Comparison of ENCODE assay signal across 28 cellular contexts in the genomic region with DNA sequence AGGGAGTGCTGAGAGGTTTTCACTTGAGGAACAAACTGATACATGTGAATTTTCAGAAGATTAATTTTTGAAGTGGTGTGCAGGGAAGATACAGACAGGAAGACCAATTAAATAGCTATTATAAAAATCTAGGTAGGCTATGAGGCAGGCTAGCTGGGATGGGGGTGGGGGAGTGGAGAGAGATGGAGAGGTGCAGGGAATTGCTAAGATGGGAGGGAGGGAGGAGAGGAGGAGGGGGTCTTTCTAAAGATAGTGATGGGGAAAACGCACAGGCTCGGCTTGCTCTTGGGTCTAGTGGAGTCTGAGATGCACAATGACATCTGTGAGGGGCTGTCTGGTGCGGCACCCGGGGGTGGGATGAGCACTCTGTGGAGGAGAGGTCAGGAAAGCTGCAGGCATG.
"Had no signal": no experiment of that assay in that cellular context is flagged by ENCODE, and none has a peak within 500 bp of the region (broad histone marks: within the 10 kb centered on the region; RNA-seq: fewer than 3 reads in every experiment).

No MANE protein-coding gene starts in this region.

- H3K4me1 ChIP-seq: colonic mucosa, left lung, tibial nerve had no signal

- H3K27ac Mint-ChIP-seq: dendritic cell treated with granulocyte-macrophage colony-stimulating factor and Interleukin-4, amounts not matched to agents 40 ng/mL and 50 ng/mL, for 4 days; endodermal cell; nephron; stimulated activated naive B cell treated with anti-CD40 and anti-IgM and Interleukin-4, amounts not matched to agents 10 μg/mL and 1 μg/mL and 100 μg/mL, for 72 hours; stimulated activated naive CD8-positive, alpha-beta T cell treated with anti-CD3 and anti-CD28 coated beads, Interleukin-15, Interleukin-2, amounts not matched to agents 100 ng/mL and 50 ng/mL, for 24 hours had no signal

- ATAC-seq: esophagus mucosa; gastrocnemius medialis; heart left ventricle; left cardiac atrium; left lung; naive thymus-derived CD4-positive, alpha-beta T cell; psoas muscle; right lobe of liver; stimulated activated naive B cell treated with anti-CD40 and anti-IgM and Interleukin-4, amounts not matched to agents 10 μg/mL and 1 μg/mL and 100 μg/mL, for 72 hours had no signal

- H3K27ac ChIP-seq: colonic mucosa, epithelial cell of prostate, gastrocnemius medialis, heart left ventricle, left lung, ovary, psoas muscle, right lobe of liver, thoracic aorta, tibial nerve, upper lobe of left lung had no signal

- H3K4me3 Mint-ChIP-seq: dendritic cell treated with granulocyte-macrophage colony-stimulating factor and Interleukin-4, amounts not matched to agents 40 ng/mL and 50 ng/mL, for 4 days; endodermal cell; naive thymus-derived CD4-positive, alpha-beta T cell; nephron; stimulated activated naive B cell treated with anti-CD40 and anti-IgM and Interleukin-4, amounts not matched to agents 10 μg/mL and 1 μg/mL and 100 μg/mL, for 72 hours; stimulated activated naive CD8-positive, alpha-beta T cell treated with anti-CD3 and anti-CD28 coated beads, Interleukin-15, Interleukin-2, amounts not matched to agents 100 ng/mL and 50 ng/mL, for 24 hours had no signal

- H3K9me3 Mint-ChIP-seq: dendritic cell treated with granulocyte-macrophage colony-stimulating factor and Interleukin-4, amounts not matched to agents 40 ng/mL and 50 ng/mL, for 4 days; endodermal cell; naive thymus-derived CD4-positive, alpha-beta T cell; nephron; stimulated activated naive B cell treated with anti-CD40 and anti-IgM and Interleukin-4, amounts not matched to agents 10 μg/mL and 1 μg/mL and 100 μg/mL, for 72 hours; stimulated activated naive CD8-positive, alpha-beta T cell treated with anti-CD3 and anti-CD28 coated beads, Interleukin-15, Interleukin-2, amounts not matched to agents 100 ng/mL and 50 ng/mL, for 24 hours had no signal

- H3K36me3 Mint-ChIP-seq: stimulated activated naive B cell treated with anti-CD40 and anti-IgM and Interleukin-4, amounts not matched to agents 10 μg/mL and 1 μg/mL and 100 μg/mL, for 72 hours had no signal

- H3K9me3 ChIP-seq: colonic mucosa, gastrocnemius medialis, heart left ventricle, left lung, ovary, psoas muscle, right lobe of liver, thoracic aorta, tibial nerve, upper lobe of left lung had no signal

- H3K27me3 ChIP-seq: colonic mucosa, gastrocnemius medialis, heart left ventricle, left lung, ovary, right lobe of liver, tibial nerve, upper lobe of left lung had no signal

- H3K4me1 Mint-ChIP-seq: nephron had no signal

- H3K27me3 Mint-ChIP-seq: dendritic cell treated with granulocyte-macrophage colony-stimulating factor and Interleukin-4, amounts not matched to agents 40 ng/mL and 50 ng/mL, for 4 days; stimulated activated naive CD8-positive, alpha-beta T cell treated with anti-CD3 and anti-CD28 coated beads, Interleukin-15, Interleukin-2, amounts not matched to agents 100 ng/mL and 50 ng/mL, for 24 hours had no signal

- DNase-seq: effector CD8-positive, alpha-beta T cell; endodermal cell; foreskin fibroblast; gastrocnemius medialis; heart left ventricle; hippocampal formation; left cardiac atrium; left lung; mesendoderm; midbrain; naive thymus-derived CD4-positive, alpha-beta T cell; occipital lobe; ovary; psoas muscle; right lobe of liver; small intestine; stimulated activated CD4-positive, alpha-beta T cell treated with anti-CD3 and anti-CD28 coated beads, Interleukin-15, amount 100 ng/mL, for 24 hours; stimulated activated CD4-positive, alpha-beta T cell treated with anti-CD3 and anti-CD28 coated beads, Interleukin-2, amount 100 ng/mL, for 48 hours; stimulated activated naive B cell treated with anti-CD40 and anti-IgM and Interleukin-4, amounts not matched to agents 10 μg/mL and 1 μg/mL and 100 μg/mL, for 72 hours had no signal
